ENCODE assay signal across 9 cellular contexts in the genomic region with DNA sequence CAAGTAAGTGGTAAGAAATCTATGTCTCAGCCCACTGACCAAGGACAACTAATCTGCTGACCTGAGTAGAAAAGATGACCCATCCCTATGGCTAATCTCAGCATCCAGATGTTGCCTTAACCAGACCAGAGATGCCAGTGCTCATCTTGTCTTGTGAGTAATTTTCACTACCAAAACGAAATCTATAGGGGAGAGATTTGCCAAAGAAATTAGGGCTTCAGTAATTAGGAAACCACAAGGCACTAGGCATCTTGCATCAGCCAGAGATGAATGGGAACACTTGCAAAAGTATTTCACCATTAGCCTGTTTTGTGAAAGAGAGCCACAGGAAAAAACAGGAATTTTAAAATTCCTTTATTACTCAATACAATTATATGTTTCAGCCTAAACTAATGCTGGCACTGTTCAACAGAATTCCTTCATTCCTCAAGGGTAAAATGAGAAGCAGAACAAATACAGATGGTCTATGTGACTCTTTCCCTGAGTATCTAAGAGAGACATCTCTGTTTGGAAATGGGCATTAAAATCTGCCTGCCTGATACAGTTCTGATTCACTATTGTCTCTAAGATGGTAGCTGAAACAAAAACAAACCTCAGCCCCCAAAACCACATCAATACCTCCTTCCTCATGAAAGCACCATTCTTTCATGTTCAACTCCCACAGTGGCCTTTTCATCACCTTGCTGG.
DNase-seq lines count a peak whose midpoint lies in the region; ATAC-seq and TF ChIP-seq lines count a peak whose summit lies in the region.
"Had no signal": no experiment of that assay in that cellular context is flagged by ENCODE, and none has a peak within 500 bp of the region (broad histone marks: within the 10 kb centered on the region; RNA-seq: fewer than 3 reads in every experiment).

No MANE protein-coding gene starts in this region.

- no peak overlapping the region for H3K27ac ChIP-seq in CD8-positive, alpha-beta T cell (ENCODE audit: low read depth, low read length)
- peak overlapping the region; percentile 75 for H3K27ac ChIP-seq in SK-N-MC
- H3K27ac ChIP-seq: prostate gland had no signal

- no peak for TF ChIP-seq CTCF in CD8-positive, alpha-beta T cell (IDR thresholded peaks at IDR 0.05)
- no peak for TF ChIP-seq CTCF in foreskin fibroblast (IDR thresholded peaks at IDR 0.05; ENCODE audit: low read depth, low read length)

- ATAC-seq in CD8-positive, alpha-beta T cell, result peak; percentile 49
- peak; percentile 61 for ATAC-seq in GM21423 (IDR thresholded peaks at IDR 0.05; ENCODE audit: unreplicated experiment)
- no peak for ATAC-seq in HG02763 (IDR thresholded peaks at IDR 0.05; ENCODE audit: unreplicated experiment)
- ATAC-seq in HG03571 (IDR thresholded peaks at IDR 0.05; ENCODE audit: unreplicated experiment), result no peak

- no peak for DNase-seq in CD8-positive, alpha-beta T cell
- DNase-seq in SK-N-MC (ENCODE audit: low read depth, low spot score) (peak; percentile 61), foreskin fibroblast (peak; percentile 73 to 90), NCI-H146 treated with DMSO at 0.1 percent for 48 hours (lab: John Stamatoyannopoulos, UW; ENCODE audit: unreplicated experiment) (no peak), NCI-H2107 treated with DMSO at 0.1 percent for 48 hours (lab: John Stamatoyannopoulos, UW; ENCODE audit: unreplicated experiment) (no peak)

- H3K27ac Mint-ChIP-seq in CD8-positive, alpha-beta T cell, result no peak overlapping the region

- no peaks in the 10 kb centered on the region for H3K9me3 ChIP-seq in CD8-positive, alpha-beta T cell (ENCODE audit: low read length)
- no peaks in the 10 kb centered on the region for H3K9me3 ChIP-seq in SK-N-MC (ENCODE audit: low read depth, low read length)
- H3K9me3 ChIP-seq: prostate gland had no signal

- no peaks in the 10 kb centered on the region for H3K36me3 Mint-ChIP-seq in CD8-positive, alpha-beta T cell

- H3K9me3 Mint-ChIP-seq in CD8-positive, alpha-beta T cell, result no peaks in the 10 kb centered on the region

- H3K4me3 ChIP-seq in CD8-positive, alpha-beta T cell (ENCODE audit: low read depth, low read length), result no peak overlapping the region
- H3K4me3 ChIP-seq in SK-N-MC, result peak overlapping the region; percentile 11; the same call in 1 of the 2 replicates
- no peak overlapping the region for H3K4me3 ChIP-seq in foreskin fibroblast (ENCODE audit: low read depth in 1 of 2, low read length in 2 of 2)
- H3K4me3 ChIP-seq: prostate gland had no signal

- H3K4me3 Mint-ChIP-seq in CD8-positive, alpha-beta T cell, result no peak overlapping the region

- intact Hi-C loops in CD8-positive, alpha-beta T cell (cut with DNase I, micrococcal nuclease), result no loop called here

- H3K27me3 Mint-ChIP-seq in CD8-positive, alpha-beta T cell (ENCODE audit: low read depth), result no peaks in the 10 kb centered on the region

- no peaks in the 10 kb centered on the region for H3K27me3 ChIP-seq in CD8-positive, alpha-beta T cell (ENCODE audit: insufficient read depth, low read length)

- no peak overlapping the region for H3K9ac ChIP-seq in SK-N-MC (ENCODE audit: insufficient read length)

- POLR2A ChIA-PET in CD8-positive, alpha-beta T cell (lab: Charles Lee), result interaction anchor here (0.5 to 0.6 kb wide), 2 partner anchors 16 to 393 kb away, joined by 3 read pairs; no protein-coding TSS in a partner anchor

- CTCF ChIA-PET in CD8-positive, alpha-beta T cell (lab: Charles Lee), result no interaction called here

- peaks cover 23% of the 10 kb centered on the region for H3K4me1 ChIP-seq in CD8-positive, alpha-beta T cell (ENCODE audit: insufficient read depth, low read length)
- H3K4me1 ChIP-seq: prostate gland had no signal

- no peaks in the 10 kb centered on the region for H3K36me3 ChIP-seq in CD8-positive, alpha-beta T cell (ENCODE audit: insufficient read depth, low read length)
- no peaks in the 10 kb centered on the region for H3K36me3 ChIP-seq in SK-N-MC (ENCODE audit: insufficient read depth, low read length)
- H3K36me3 ChIP-seq: prostate gland had no signal

- H3K4me1 Mint-ChIP-seq in CD8-positive, alpha-beta T cell (ENCODE audit: low read depth), result peaks cover 33% of the 10 kb centered on the region

Comparison
In these comparisons a context has a peak if more than half of its experiments do, and no peak if none do; other contexts are left out.
1. ATAC-seq: peak in CD8-positive, alpha-beta T cell (single experiment) and GM21423 (single experiment); none in HG02763 (single experiment) and HG03571 (single experiment).
2. DNase-seq: peak in SK-N-MC (single experiment) and foreskin fibroblast (2 of 2); none in CD8-positive, alpha-beta T cell (0 of 7), NCI-H146 treated with DMSO at 0.1 percent for 48 hours (single experiment) and NCI-H2107 treated with DMSO at 0.1 percent for 48 hours (single experiment).